8 cellular contexts compared by ENCODE assay signal in the genomic region with DNA sequence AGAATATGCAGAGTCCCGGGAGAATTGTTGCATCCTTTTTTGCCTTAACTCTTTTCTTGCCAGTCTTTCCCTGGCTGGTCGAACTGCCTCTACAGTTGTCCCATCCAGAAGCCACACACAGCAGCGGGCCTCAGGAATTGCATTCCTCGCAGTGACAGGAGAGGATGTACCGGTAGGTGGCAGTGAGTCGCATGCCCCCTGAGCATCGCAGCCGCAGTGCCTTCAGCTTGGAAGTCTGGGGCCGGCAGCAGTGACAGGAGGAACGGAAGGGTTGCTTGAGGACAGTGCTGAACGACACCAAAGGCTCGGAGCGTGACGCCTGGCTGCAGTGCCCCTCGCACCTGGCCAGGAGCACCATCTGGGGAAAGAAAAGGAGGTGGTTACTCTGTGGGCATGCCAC. TPM values are rescaled to one million over a fixed set of nuclear protein-coding genes. Genes with fewer than 3 reads are reported as not detected.
A peak's percentile ranks its signal among the peaks of the same experiment; 100 is the strongest.
DNase-seq lines count a peak whose midpoint lies in the region; ATAC-seq, FAIRE-seq and TF ChIP-seq lines count a peak whose summit lies in the region.

No MANE protein-coding gene starts in this region.

- no peak overlapping the region for H3K27ac ChIP-seq in upper lobe of right lung

- H3K9me3 ChIP-seq in upper lobe of right lung = no peaks in the 10 kb centered on the region

- H3K4me1 ChIP-seq in upper lobe of right lung = no peaks in the 10 kb centered on the region

- FAIRE-seq in GM12892 (lab: Jason Lieb, UNC) = no peak

- peak; percentile 62 for ATAC-seq in upper lobe of right lung

- DNase-seq in SIG-M5 treated with dmso at 0.1 percent for 504 hours (lab: John Stamatoyannopoulos, UW; ENCODE audit: unreplicated experiment) (peak; percentile 16), SIG-M5 (lab: John Stamatoyannopoulos, UW) (no peak), T-helper 2 cell (peak in 3 of 5 experiments; percentile 2 to 54 (median 6)), choroid plexus epithelial cell (ENCODE audit: low read depth) (no peak), myocyte (ENCODE audit: low read depth) (peak; percentile 17), upper lobe of right lung (peak; percentile 60), GM12892 (ENCODE audit: insufficient read length) (no peak)
- no peak for DNase-seq in effector CD4-positive, alpha-beta T cell

- TF ChIP-seq POLR2A in GM12892 (IDR thresholded peaks at IDR 0.05; ENCODE audit: low read depth, low read length) = no peak

- H3K27me3 ChIP-seq in upper lobe of right lung = no peaks in the 10 kb centered on the region

- TF ChIP-seq CTCF in choroid plexus epithelial cell (conservative IDR thresholded peaks at IDR 0.05; ENCODE audit: low read depth, low read length) (peak; percentile 45), upper lobe of right lung (IDR thresholded peaks at IDR 0.05) (peak; percentile 43)

- H3K36me3 ChIP-seq in upper lobe of right lung = no peaks in the 10 kb centered on the region

- H3K4me3 ChIP-seq in choroid plexus epithelial cell (ENCODE audit: low read depth, low read length) (no peak overlapping the region), upper lobe of right lung (no peak overlapping the region)

- intact Hi-C loops in upper lobe of right lung (cut with DNase I) = no loop called here

RNA-seq across cellular contexts. Expression of gene NDP, which starts 23.5 kb away (rescaled TPM):
- 1.4 and 3.5 TPM in 2 replicates for total RNA-seq in myocyte
- 3.9 TPM for polyA plus RNA-seq in myocyte (2012)
- total RNA-seq in upper lobe of right lung = not detected
- polyA plus RNA-seq in GM12892 (2012; ENCODE audit: missing spikeins) = not detected

Comparison
In these comparisons a context has a peak if more than half of its experiments do, and no peak if none do; other contexts are left out.
1. DNase-seq: peak in SIG-M5 treated with dmso at 0.1 percent for 504 hours (single experiment), T-helper 2 cell (3 of 5), myocyte (single experiment) and upper lobe of right lung (single experiment); none in SIG-M5 (single experiment), choroid plexus epithelial cell (single experiment), GM12892 (single experiment) and effector CD4-positive, alpha-beta T cell (single experiment).